ENCODE assay signal across 2 cellular contexts in the genomic region with DNA sequence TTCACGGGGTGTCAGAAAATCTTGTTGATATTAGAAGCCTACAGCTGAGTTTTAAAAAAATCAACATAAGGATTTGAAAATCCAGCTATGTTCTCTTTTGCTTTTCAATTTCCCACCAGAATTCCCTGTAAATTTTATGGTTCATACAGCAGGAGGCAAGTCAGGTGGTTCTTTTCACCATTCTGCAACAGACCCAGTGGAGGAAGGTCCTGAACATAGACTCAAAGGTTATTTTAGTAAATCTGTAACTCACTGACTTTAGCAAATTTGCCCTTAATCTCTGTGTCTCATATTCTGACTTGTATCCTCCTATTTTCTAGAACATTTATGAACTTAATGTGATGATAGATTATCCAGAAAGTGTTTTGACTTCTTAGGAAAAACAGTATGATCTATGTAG.
TF ChIP-seq lines count a peak whose summit lies in the region.

No MANE protein-coding gene starts in this region.

TF ChIP-seq in SK-N-SH treated with all-trans-retinoic acid at 6 μM for 48 hours, 23 proteins besides CTCF, POLR2A, EP300 and RAD21 (continued from another document):
- TF ChIP-seq PPARA (CRISPR knock-in tag; IDR thresholded peaks at IDR 0.05; ENCODE audit: borderline replicate concordance): no peak
- no peak for TF ChIP-seq CSDC2 (CRISPR knock-in tag; IDR thresholded peaks at IDR 0.05)
- TF ChIP-seq ESRRG (CRISPR knock-in tag; IDR thresholded peaks at IDR 0.05): no peak
- no peak for TF ChIP-seq BACH2 (CRISPR knock-in tag; IDR thresholded peaks at IDR 0.05; ENCODE audit: borderline replicate concordance)
- no peak for TF ChIP-seq ZC3H10 (CRISPR knock-in tag; IDR thresholded peaks at IDR 0.05)
- no peak for TF ChIP-seq RARB (CRISPR knock-in tag; IDR thresholded peaks at IDR 0.05)
- no peak for TF ChIP-seq TOX (CRISPR knock-in tag; IDR thresholded peaks at IDR 0.05; ENCODE audit: borderline replicate concordance)
- TF ChIP-seq ZNF565 (CRISPR knock-in tag; conservative IDR thresholded peaks at IDR 0.05; ENCODE audit: low read depth): no peak
- TF ChIP-seq, protein P1, sequence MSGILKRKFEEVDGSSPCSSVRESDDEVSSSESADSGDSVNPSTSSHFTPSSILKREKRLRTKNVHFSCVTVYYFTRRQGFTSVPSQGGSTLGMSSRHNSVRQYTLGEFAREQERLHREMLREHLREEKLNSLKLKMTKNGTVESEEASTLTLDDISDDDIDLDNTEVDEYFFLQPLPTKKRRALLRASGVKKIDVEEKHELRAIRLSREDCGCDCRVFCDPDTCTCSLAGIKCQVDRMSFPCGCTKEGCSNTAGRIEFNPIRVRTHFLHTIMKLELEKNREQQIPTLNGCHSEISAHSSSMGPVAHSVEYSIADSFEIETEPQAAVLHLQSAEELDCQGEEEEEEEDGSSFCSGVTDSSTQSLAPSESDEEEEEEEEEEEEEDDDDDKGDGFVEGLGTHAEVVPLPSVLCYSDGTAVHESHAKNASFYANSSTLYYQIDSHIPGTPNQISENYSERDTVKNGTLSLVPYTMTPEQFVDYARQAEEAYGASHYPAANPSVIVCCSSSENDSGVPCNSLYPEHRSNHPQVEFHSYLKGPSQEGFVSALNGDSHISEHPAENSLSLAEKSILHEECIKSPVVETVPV (CRISPR knock-in tag; IDR thresholded peaks at IDR 0.05): no peak

TF ChIP-seq in SK-N-SH, 30 proteins besides CTCF, POLR2A, EP300 and RAD21 (continued from another document):
- TF ChIP-seq MAX (IDR thresholded peaks at IDR 0.05; ENCODE audit: low read depth): no peak
- no peak for TF ChIP-seq MXI1 (IDR thresholded peaks at IDR 0.05; ENCODE audit: low read depth, low read length)
